ENCODE assay signal across 8 cellular contexts in genomic region chr9:130693101-130693425, GRCh38. TPM values are rescaled to one million over a fixed set of nuclear protein-coding genes. Genes with fewer than 3 reads are reported as not detected.
DNase-seq lines count a peak whose midpoint lies in the region; ATAC-seq, FAIRE-seq and TF ChIP-seq lines count a peak whose summit lies in the region.

No MANE protein-coding gene starts in this region.

- peaks cover 8 to 59% (median 38%) of the 10 kb centered on the region in 4 donors for H3K4me1 Mint-ChIP-seq in CD4-positive, CD25-positive, alpha-beta regulatory T cell
- peaks cover 44% of the 10 kb centered on the region for H3K4me1 Mint-ChIP-seq in neural progenitor cell

- H3K36me3 Mint-ChIP-seq in CD4-positive, CD25-positive, alpha-beta regulatory T cell: peaks cover 24% of the 10 kb centered on the region
- H3K36me3 Mint-ChIP-seq in neural progenitor cell: peaks cover 21% of the 10 kb centered on the region

- H3K9me3 ChIP-seq in CD4-positive, CD25-positive, alpha-beta regulatory T cell (ENCODE audit: control insufficient read depth in 2 of 2, low read length in 2 of 2): no peaks in the 10 kb centered on the region
- H3K9me3 ChIP-seq in H1 (ENCODE audit: insufficient read depth in 2 of 2, low read depth in 1 of 2, low read length in 1 of 2) (no peaks in the 10 kb centered on the region), neural progenitor cell (ENCODE audit: low read depth) (no peaks in the 10 kb centered on the region)

- H3K4me2 ChIP-seq in H1 (ENCODE audit: insufficient read depth in 1 of 2, low read depth in 2 of 2, low read length in 2 of 2) (peak overlapping the region; percentile 78 to 95), neural progenitor cell (peak overlapping the region; percentile 77)

- peak overlapping the region; percentile 88 to 98 (median 94) for H3K4me3 Mint-ChIP-seq in CD4-positive, CD25-positive, alpha-beta regulatory T cell
- peak overlapping the region; percentile 97 for H3K4me3 Mint-ChIP-seq in neural progenitor cell

- H3K9ac ChIP-seq in H1 (replicated peaks in 1 of 4; ENCODE audit: extremely low read depth in 1 of 4, low read depth in 3 of 4, low read length in 3 of 4) (no peak overlapping the region; a peak in 2 of 7 replicates), neural progenitor cell (no peak overlapping the region)

- TF ChIP-seq EP300 in H1 (IDR thresholded peaks at IDR 0.05; ENCODE audit: borderline replicate concordance in 1 of 2, low read depth in 2 of 2, low read length in 2 of 2): no peak

- H3K79me2 ChIP-seq in H1 (ENCODE audit: control insufficient read depth in 1 of 2, insufficient read depth in 2 of 2, low read length in 2 of 2): peaks cover 16 to 40% of the 10 kb centered on the region in 2 experiments
- peaks cover 44% of the 10 kb centered on the region for H3K79me2 ChIP-seq in neural progenitor cell (ENCODE audit: low read depth)

- no peak for DNase-seq in CD4-positive, CD25-positive, alpha-beta regulatory T cell
- DNase-seq in LNCaP clone FGC (ENCODE audit: low read depth) (no peak), H1 (ENCODE audit: low read depth in 1 of 2, low spot score in 2 of 2) (no peak), neural progenitor cell (ENCODE audit: low spot score) (no peak), NCI-H2171 (lab: John Stamatoyannopoulos, UW) (no peak), UCSD-AML1 (lab: John Stamatoyannopoulos, UW; ENCODE audit: unreplicated experiment) (no peak), D341Med (ENCODE audit: low spot score) (no peak)

- no peak overlapping the region for H3K14ac ChIP-seq in H1 (ENCODE audit: insufficient read length)

- FAIRE-seq in H1 (lab: Jason Lieb, UNC): no peak

- H2AFZ ChIP-seq in H1 (ENCODE audit: low read length): peak overlapping the region; percentile 95
- H2AFZ ChIP-seq in neural progenitor cell (replicated peaks): peak overlapping the region; percentile 71

- TF ChIP-seq RAD21 in H1 (IDR thresholded peaks at IDR 0.05 in 1 of 2, conservative IDR thresholded peaks at IDR 0.05 in 1 of 2; ENCODE audit: low read depth in 2 of 2, low read length in 2 of 2): no peak

- TF ChIP-seq POLR2A in H1 (IDR thresholded peaks at IDR 0.05; ENCODE audit: control extremely low read depth in 1 of 2, low read depth in 2 of 2, low read length in 2 of 2): no peak

- peak overlapping the region; percentile 9 for H3K56ac ChIP-seq in H1 (replicated peaks; ENCODE audit: insufficient read length, low read depth, low read length)

- no peak overlapping the region for H2BK12ac ChIP-seq in H1 (ENCODE audit: low read depth, low read length)

- H3K4me1 ChIP-seq in CD4-positive, CD25-positive, alpha-beta regulatory T cell (ENCODE audit: control insufficient read depth, insufficient read depth, low read length, poor library complexity, severe bottlenecking): peaks cover 24% of the 10 kb centered on the region
- H3K4me1 ChIP-seq in H1 (replicated peaks in 1 of 4; ENCODE audit: control insufficient read depth in 3 of 4, insufficient read depth in 4 of 4, low read length in 3 of 4): peaks cover 4 to 9% (median 6%) of the 10 kb centered on the region in 4 experiments; a peak in 6 of 7 replicates
- H3K4me1 ChIP-seq in neural progenitor cell: peaks cover 36% of the 10 kb centered on the region

- CTCF ChIA-PET in H1 (lab: Charles Lee; ENCODE audit: partially characterized antibody): interaction anchor here (0.6 to 5.6 kb wide), 23 partner anchors 9 to 365 kb away, joined by 3 to 36 read pairs (median 5); no protein-coding TSS in a partner anchor

- H3F3A ChIP-seq in neural progenitor cell (ENCODE audit: low read depth): peaks cover 42% of the 10 kb centered on the region

- no peak overlapping the region for H2AK5ac ChIP-seq in H1 (ENCODE audit: low read depth, low read length)

- no peak overlapping the region for H3K23ac ChIP-seq in H1 (ENCODE audit: insufficient read length)

- peaks cover 10% of the 10 kb centered on the region for H3K23me2 ChIP-seq in H1 (ENCODE audit: low read depth, low read length)

- H3K27ac ChIP-seq in CD4-positive, CD25-positive, alpha-beta regulatory T cell (ENCODE audit: insufficient read depth, low read length, poor library complexity, severe bottlenecking): peak overlapping the region; percentile 45
- H3K27ac ChIP-seq in H1 (ENCODE audit: low read depth, low read length) (no peak overlapping the region), neural progenitor cell (no peak overlapping the region)

- H4K8ac ChIP-seq in H1 (ENCODE audit: extremely low read depth, insufficient read depth, low read length): no peak overlapping the region

- H4K5ac ChIP-seq in H1 (ENCODE audit: insufficient read length, low read depth, low read length): peak overlapping the region; percentile 68

- 7% methylated on average over 8 of the region's 8 CpGs; no CpG with 5 or more reads in 1 of the 2 experiments for WGBS in H1 (ENCODE audit: extremely low coverage in 1 of 2, insufficient coverage in 1 of 2, insufficient read length in 1 of 2, insufficient replicate concordance in 2 of 2, low coverage in 1 of 2, low lambda C conversion rate in 2 of 2, missing lambda C conversion rate in 1 of 2), 2 experiments

- peaks cover 0 to 4% (median 0%) of the 10 kb centered on the region in 7 donors for H3K9me3 Mint-ChIP-seq in CD4-positive, CD25-positive, alpha-beta regulatory T cell
- no peaks in the 10 kb centered on the region for H3K9me3 Mint-ChIP-seq in neural progenitor cell

- peak overlapping the region; percentile 98 for H3K27ac Mint-ChIP-seq in CD4-positive, CD25-positive, alpha-beta regulatory T cell
- peak overlapping the region; percentile 76 for H3K27ac Mint-ChIP-seq in neural progenitor cell

- H3K4ac ChIP-seq in H1 (replicated peaks; ENCODE audit: insufficient read length, low read depth, low read length): no peak overlapping the region

- H2BK20ac ChIP-seq in H1 (ENCODE audit: low read length): no peak overlapping the region

- peak overlapping the region; percentile 89; the same call in 1 of the 2 replicates for H3K18ac ChIP-seq in H1 (ENCODE audit: extremely low read depth, low read length)

- no peak overlapping the region for H2BK5ac ChIP-seq in H1 (ENCODE audit: low read depth, low read length)

- no peak overlapping the region for H2BK15ac ChIP-seq in H1 (ENCODE audit: low read length)

- POLR2A ChIA-PET in H1 (lab: Charles Lee; ENCODE audit: partially characterized antibody): interaction anchor here (0.8 to 3.3 kb wide), 18 partner anchors 9 to 404 kb away, joined by 3 to 11 read pairs (median 3); partner anchors contain the start of gene AIF1L

- no peak overlapping the region for H2BK120ac ChIP-seq in H1 (replicated peaks; ENCODE audit: low read depth, low read length)

- TF ChIP-seq CTCF in LNCaP clone FGC (IDR thresholded peaks at IDR 0.05; ENCODE audit: control insufficient read depth, extremely low read depth, insufficient read depth) (no peak), H1 (IDR thresholded peaks at IDR 0.05; ENCODE audit: control extremely low read depth in 1 of 3, insufficient read depth in 1 of 3, low read depth in 1 of 3, low read length in 3 of 3) (no peak), neural progenitor cell (IDR thresholded peaks at IDR 0.05) (no peak)

- H4K20me1 ChIP-seq in H1 (replicated peaks in 1 of 2; ENCODE audit: control insufficient read depth in 1 of 2, insufficient read depth in 2 of 2, low read length in 2 of 2): peaks cover 7 to 21% of the 10 kb centered on the region in 2 experiments
- peaks cover 36% of the 10 kb centered on the region for H4K20me1 ChIP-seq in neural progenitor cell (ENCODE audit: low read depth)

- no peaks in the 10 kb centered on the region for H3K27me3 ChIP-seq in CD4-positive, CD25-positive, alpha-beta regulatory T cell (ENCODE audit: control insufficient read depth, insufficient read depth, low read length)
- H3K27me3 ChIP-seq in H1 (replicated peaks in 1 of 4; ENCODE audit: control insufficient read depth in 3 of 4, extremely low read depth in 1 of 4, insufficient read depth in 3 of 4, low read length in 3 of 4): no peaks in the 10 kb centered on the region
- no peaks in the 10 kb centered on the region for H3K27me3 ChIP-seq in neural progenitor cell

- H3K27me3 Mint-ChIP-seq in CD4-positive, CD25-positive, alpha-beta regulatory T cell: peaks cover 11% of the 10 kb centered on the region
- H3K27me3 Mint-ChIP-seq in neural progenitor cell (ENCODE audit: insufficient read depth, low read depth): peaks cover 13% of the 10 kb centered on the region

- peaks cover 20% of the 10 kb centered on the region for H3K36me3 ChIP-seq in CD4-positive, CD25-positive, alpha-beta regulatory T cell (ENCODE audit: control insufficient read depth, insufficient read depth, low read length)
- H3K36me3 ChIP-seq in H1 (ENCODE audit: control insufficient read depth in 2 of 4, insufficient read depth in 4 of 4, low read length in 3 of 4): peaks cover 13 to 32% (median 25%) of the 10 kb centered on the region in 4 experiments
- no peaks in the 10 kb centered on the region for H3K36me3 ChIP-seq in neural progenitor cell

- H3K4me3 ChIP-seq in CD4-positive, CD25-positive, alpha-beta regulatory T cell (ENCODE audit: low read depth, low read length): peak overlapping the region; percentile 98
- H3K4me3 ChIP-seq in LNCaP clone FGC (ENCODE audit: low read depth, low read length) (peak overlapping the region; percentile 99), H1 (ENCODE audit: extremely low read depth in 1 of 4, insufficient read depth in 2 of 4, low read depth in 3 of 4, low read length in 4 of 4) (peak overlapping the region; percentile 94 to 100 (median 98)), neural progenitor cell (peak overlapping the region; percentile 81)

- H4K91ac ChIP-seq in H1 (replicated peaks; ENCODE audit: insufficient read length, low read length): peak overlapping the region; percentile 18

- no peak for ATAC-seq in CD4-positive, CD25-positive, alpha-beta regulatory T cell (ENCODE audit: low read depth in 2 of 2)
- ATAC-seq in HG03280 (IDR thresholded peaks at IDR 0.05; ENCODE audit: unreplicated experiment): no peak

- H3K79me1 ChIP-seq in H1 (ENCODE audit: low read depth, low read length): peaks cover 16% of the 10 kb centered on the region

RNA-seq across cellular contexts. Expression of gene EXOSC2, which starts 0.5 kb away (rescaled TPM):
- total RNA-seq in CD4-positive, CD25-positive, alpha-beta regulatory T cell: 47.1 TPM
- polyA plus RNA-seq in CD4-positive, CD25-positive, alpha-beta regulatory T cell: 10 to 100 TPM; 24.1 to 30.0 (median 28.5) TPM
- total RNA-seq in H1 (2021; fragmentation: NEBNext Ultra II Directional; extraction: Animal tissue kit (Norgen Biotek cat#: 25700)): 84.3 and 93.6 TPM in 2 replicates
- 39.3 and 47.8 TPM in 2 replicates for polyA plus RNA-seq in H1 (2011; rRNA removed)
- 67.9 TPM for polyA plus RNA-seq in H1 (2011; cell fraction: cytosol; rRNA removed)
- 45.9 TPM for polyA plus RNA-seq in H1 (2011; cell fraction: nucleus; rRNA removed)
- polyA plus RNA-seq in H1 (2012, experiment 1 of 2): 65.5 to 78.6 TPM (median 69.6 TPM) in 4 replicates
- 24.0 TPM for polyA plus RNA-seq in H1 (2012, experiment 2 of 2)
- 34.7 TPM for polyA plus RNA-seq in H1 (2013, experiment 1 of 2)
- 33.1 TPM for polyA plus RNA-seq in H1 (2013, experiment 2 of 2)
- polyA minus RNA-seq in H1 (2011; rRNA and poly(A)+ RNA removed): 96.3 and 109 TPM in 2 replicates
- 41.5 TPM for polyA minus RNA-seq in H1 (2011; cell fraction: cytosol; rRNA and poly(A)+ RNA removed)
- 62.0 TPM for polyA minus RNA-seq in H1 (2011; cell fraction: nucleus; rRNA and poly(A)+ RNA removed)
- 59.1 and 75.5 TPM in 2 replicates for total RNA-seq in neural progenitor cell (ENCODE audit: low replicate concordance)

RNA-seq across cellular contexts. Expression of gene PRDM12, which starts 28.7 kb away (rescaled TPM):
- not detected for total RNA-seq in CD4-positive, CD25-positive, alpha-beta regulatory T cell
- under 1 TPM in 1 of 4 donors, not detected in 3; 0.10 TPM for polyA plus RNA-seq in CD4-positive, CD25-positive, alpha-beta regulatory T cell
- total RNA-seq in H1 (2021; fragmentation: NEBNext Ultra II Directional; extraction: Animal tissue kit (Norgen Biotek cat#: 25700)): 0.13 and 0.22 TPM in 2 replicates
- 0.14 and 0.20 TPM in 2 replicates for polyA plus RNA-seq in H1 (2011; rRNA removed)
- polyA plus RNA-seq in H1 (2011; cell fraction: cytosol; rRNA removed): 0.08 TPM
- 0.26 TPM for polyA plus RNA-seq in H1 (2011; cell fraction: nucleus; rRNA removed)
- polyA plus RNA-seq in H1 (2012, experiment 1 of 2): 0.11 to 0.19 TPM (median 0.13 TPM) in 3 of 4 replicates, not detected in the other
- 0.14 TPM for polyA plus RNA-seq in H1 (2012, experiment 2 of 2)
- 0.02 TPM for polyA plus RNA-seq in H1 (2013, experiment 1 of 2)
- polyA plus RNA-seq in H1 (2013, experiment 2 of 2): 0.06 TPM
- 0.07 TPM in 1 of 2 replicates, not detected in the other for polyA minus RNA-seq in H1 (2011; rRNA and poly(A)+ RNA removed)
- polyA minus RNA-seq in H1 (2011; cell fraction: cytosol; rRNA and poly(A)+ RNA removed): not detected
- not detected for polyA minus RNA-seq in H1 (2011; cell fraction: nucleus; rRNA and poly(A)+ RNA removed)
- total RNA-seq in neural progenitor cell (ENCODE audit: low replicate concordance): not detected in 2 replicates
